22 cellular contexts compared by ENCODE assay signal in genomic region chr6:166596741-166597507, GRCh38. TPM values are rescaled to one million over a fixed set of nuclear protein-coding genes. Genes with fewer than 3 reads are reported as not detected.
DNase-seq lines count a peak whose midpoint lies in the region; ATAC-seq, FAIRE-seq and TF ChIP-seq lines count a peak whose summit lies in the region.
"Had no signal": no experiment of that assay in that cellular context is flagged by ENCODE, and none has a peak within 500 bp of the region (broad histone marks: within the 10 kb centered on the region; RNA-seq: fewer than 3 reads in every experiment).

No MANE protein-coding gene starts in this region.

- H2AFZ ChIP-seq in ACC112 (ENCODE audit: low read length, unreplicated experiment), result no peak overlapping the region
- no peak overlapping the region for H2AFZ ChIP-seq in endothelial cell of umbilical vein (ENCODE audit: low read depth, low read length)

- no peak overlapping the region for H3K27ac Mint-ChIP-seq in activated T-helper 17 cell treated with anti-CD3 and anti-CD28 coated beads, Interleukin-2, amount 50 U/mL, for 72 hours
- H3K27ac Mint-ChIP-seq in naive thymus-derived CD4-positive, alpha-beta T cell, result no peak overlapping the region
- H3K27ac Mint-ChIP-seq: natural killer cell had no signal

- peaks cover 3% of the 10 kb centered on the region; the same call in 1 of the 2 replicates for H3K36me3 ChIP-seq in ACC112 (ENCODE audit: insufficient read depth, low read length)
- H3K36me3 ChIP-seq in endothelial cell of umbilical vein (ENCODE audit: control insufficient read depth in 2 of 2, extremely low read depth in 1 of 2, insufficient read depth in 2 of 2, low read length in 2 of 2), result no peaks in the 10 kb centered on the region
- no peaks in the 10 kb centered on the region for H3K36me3 ChIP-seq in gastrocnemius medialis
- H3K36me3 ChIP-seq in naive thymus-derived CD4-positive, alpha-beta T cell (ENCODE audit: control insufficient read depth in 2 of 3, insufficient read depth in 3 of 3, low read length in 3 of 3), result no peaks in the 10 kb centered on the region

- no peaks in the 10 kb centered on the region for H4K20me1 ChIP-seq in endothelial cell of umbilical vein (replicated peaks; ENCODE audit: control insufficient read depth, extremely low read depth, insufficient read depth, low read length)

- CTCF ChIA-PET in endothelial cell of umbilical vein (lab: Charles Lee), result interaction anchor here (2.2 kb wide), 1 partner anchor 31 kb away, joined by 6 read pairs; the partner anchor contains the start of gene RPS6KA2
- CTCF ChIA-PET in naive thymus-derived CD4-positive, alpha-beta T cell (lab: Charles Lee), result interaction anchor here (1.5 kb wide), 1 partner anchor 8 kb away, joined by 3 read pairs; no protein-coding TSS in a partner anchor

- H3K79me2 ChIP-seq in ACC112 (ENCODE audit: control insufficient read depth, insufficient read depth, low read length, unreplicated experiment), result peaks cover 75% of the 10 kb centered on the region
- peaks cover 16% of the 10 kb centered on the region for H3K79me2 ChIP-seq in endothelial cell of umbilical vein (ENCODE audit: control insufficient read depth, insufficient read depth, low read length)

- POLR2A ChIA-PET in endothelial cell of umbilical vein (lab: Charles Lee), result no interaction called here
- POLR2A ChIA-PET in naive thymus-derived CD4-positive, alpha-beta T cell (lab: Charles Lee), result no interaction called here

- dilution Hi-C loops in endothelial cell of umbilical vein (cut with MboI; ENCODE audit: extremely low pct_ligation_motif_present, low sequenced_read_pairs), result no loop called here

- no peak overlapping the region for H3K9ac ChIP-seq in endothelial cell of umbilical vein (replicated peaks; ENCODE audit: extremely low read depth, insufficient read depth, low read length)

- no peak for ATAC-seq in gastrocnemius medialis
- ATAC-seq in activated T-helper 17 cell treated with anti-CD3 and anti-CD28 coated beads, Interleukin-2, amount 50 U/mL, for 72 hours (replicated peaks), result no peak
- ATAC-seq in HG02885 (IDR thresholded peaks at IDR 0.05; ENCODE audit: poor library complexity, unreplicated experiment), result no peak
- ATAC-seq in naive thymus-derived CD4-positive, alpha-beta T cell, result no peak
- ATAC-seq: foreskin keratinocyte, natural killer cell had no signal

- H3K36me3 Mint-ChIP-seq in activated T-helper 17 cell treated with anti-CD3 and anti-CD28 coated beads, Interleukin-2, amount 50 U/mL, for 72 hours (ENCODE audit: low read depth), result no peaks in the 10 kb centered on the region
- peaks cover 0 to 40% (median 6%) of the 10 kb centered on the region in 5 donors for H3K36me3 Mint-ChIP-seq in naive thymus-derived CD4-positive, alpha-beta T cell
- H3K36me3 Mint-ChIP-seq: natural killer cell had no signal

- H3K9me3 ChIP-seq in endothelial cell of umbilical vein (replicated peaks; ENCODE audit: control insufficient read depth, insufficient read depth, low read length), result no peaks in the 10 kb centered on the region
- H3K9me3 ChIP-seq in gastrocnemius medialis, result no peaks in the 10 kb centered on the region
- H3K9me3 ChIP-seq in naive thymus-derived CD4-positive, alpha-beta T cell (ENCODE audit: control insufficient read depth in 2 of 3, low read length in 3 of 3), result no peaks in the 10 kb centered on the region

- H3K9me1 ChIP-seq in endothelial cell of umbilical vein (replicated peaks; ENCODE audit: control insufficient read depth, extremely low read depth, insufficient read depth, low read length), result no peaks in the 10 kb centered on the region

- no TSS peak for BruUV-seq in endothelial cell of umbilical vein (replicated peaks; lab: Mats Ljungman, UMichigan)

- no peaks in the 10 kb centered on the region for H3K9me3 Mint-ChIP-seq in activated T-helper 17 cell treated with anti-CD3 and anti-CD28 coated beads, Interleukin-2, amount 50 U/mL, for 72 hours
- no peaks in the 10 kb centered on the region for H3K9me3 Mint-ChIP-seq in naive thymus-derived CD4-positive, alpha-beta T cell
- H3K9me3 Mint-ChIP-seq: natural killer cell had no signal

- intact Hi-C loops in endothelial cell of umbilical vein (cut with micrococcal nuclease) (loop anchor here (1.0 kb wide), 1 partner anchor 8 kb away; no protein-coding TSS in a partner anchor), gastrocnemius medialis (cut with DNase I; ENCODE audit: low total_unique reads) (loop anchor here (1.0 kb wide), 1 partner anchor 8 kb away; no protein-coding TSS in a partner anchor)
- intact Hi-C loops in naive thymus-derived CD4-positive, alpha-beta T cell (cut with micrococcal nuclease), result no loop called here

- TF ChIP-seq POLR2A in endothelial cell of umbilical vein (IDR thresholded peaks at IDR 0.05; ENCODE audit: low read depth, low read length) (no peak), gastrocnemius medialis (IDR thresholded peaks at IDR 0.05) (no peak)

- in situ Hi-C loops in gastrocnemius medialis (cut with MboI; ENCODE audit: low sequenced_read_pairs in 4 of 4), result no loop called here

- no peak overlapping the region for H3K4me2 ChIP-seq in endothelial cell of umbilical vein (ENCODE audit: insufficient read depth, low read length)

- no peaks in the 10 kb centered on the region for H3K27me3 ChIP-seq in ACC112 (ENCODE audit: insufficient read depth, low read length)
- no peaks in the 10 kb centered on the region for H3K27me3 ChIP-seq in endothelial cell of umbilical vein (ENCODE audit: control insufficient read depth in 2 of 2, insufficient read depth in 2 of 2, low read length in 2 of 2)
- no peaks in the 10 kb centered on the region for H3K27me3 ChIP-seq in gastrocnemius medialis
- H3K27me3 ChIP-seq in naive thymus-derived CD4-positive, alpha-beta T cell (ENCODE audit: control insufficient read depth in 2 of 2, insufficient read depth in 2 of 2, low read length in 2 of 2), result no peaks in the 10 kb centered on the region
- H3K27me3 ChIP-seq: foreskin keratinocyte had no signal

- FAIRE-seq in endothelial cell of umbilical vein (lab: Jason Lieb, UNC), result no peak
- FAIRE-seq: D721Med, GM19239 had no signal

- no peaks in the 10 kb centered on the region for H3K27me3 Mint-ChIP-seq in activated T-helper 17 cell treated with anti-CD3 and anti-CD28 coated beads, Interleukin-2, amount 50 U/mL, for 72 hours
- H3K27me3 Mint-ChIP-seq in naive thymus-derived CD4-positive, alpha-beta T cell, result no peaks in the 10 kb centered on the region

- H3K4me1 ChIP-seq in ACC112 (ENCODE audit: control insufficient read depth, insufficient read depth, low read length, unreplicated experiment) (peaks cover 85% of the 10 kb centered on the region), endothelial cell of umbilical vein (ENCODE audit: control insufficient read depth, extremely low read depth, insufficient read depth, low read length) (peaks cover 42% of the 10 kb centered on the region), gastrocnemius medialis (peaks cover 11 to 38% of the 10 kb centered on the region in 2 donors)
- H3K4me1 ChIP-seq in naive thymus-derived CD4-positive, alpha-beta T cell (ENCODE audit: control insufficient read depth in 2 of 2, insufficient read depth in 2 of 2, low read length in 2 of 2), result no peaks in the 10 kb centered on the region

- no peak overlapping the region for H3K4me3 Mint-ChIP-seq in activated T-helper 17 cell treated with anti-CD3 and anti-CD28 coated beads, Interleukin-2, amount 50 U/mL, for 72 hours
- no peak overlapping the region for H3K4me3 Mint-ChIP-seq in naive thymus-derived CD4-positive, alpha-beta T cell
- H3K4me3 Mint-ChIP-seq: natural killer cell had no signal

- no peak for TF ChIP-seq CTCF in endothelial cell of umbilical vein (IDR thresholded peaks at IDR 0.05; ENCODE audit: extremely low read depth in 1 of 2, insufficient read depth in 1 of 2, low read depth in 1 of 2, low read length in 2 of 2)
- TF ChIP-seq CTCF in gastrocnemius medialis (IDR thresholded peaks at IDR 0.05 in 4 of 5, conservative IDR thresholded peaks at IDR 0.05 in 1 of 5), result no peak

- peaks cover 4% of the 10 kb centered on the region for H3K4me1 Mint-ChIP-seq in activated T-helper 17 cell treated with anti-CD3 and anti-CD28 coated beads, Interleukin-2, amount 50 U/mL, for 72 hours
- peaks cover 0 to 5% (median 0%) of the 10 kb centered on the region in 7 donors for H3K4me1 Mint-ChIP-seq in naive thymus-derived CD4-positive, alpha-beta T cell

- no peak overlapping the region for H3K4me3 ChIP-seq in ACC112 (ENCODE audit: low read depth, low read length)
- no peak overlapping the region for H3K4me3 ChIP-seq in endothelial cell of umbilical vein (replicated peaks in 1 of 3; ENCODE audit: insufficient read depth in 1 of 3, low read depth in 1 of 3, low read length in 3 of 3)
- no peak overlapping the region for H3K4me3 ChIP-seq in gastrocnemius medialis
- no peak overlapping the region for H3K4me3 ChIP-seq in naive thymus-derived CD4-positive, alpha-beta T cell (ENCODE audit: low read length)

- H3K27ac ChIP-seq in ACC112 (ENCODE audit: low read depth, low read length), result peak overlapping the region; percentile 99
- H3K27ac ChIP-seq in endothelial cell of umbilical vein (ENCODE audit: insufficient read depth, low read depth, low read length), result peak overlapping the region; percentile 98
- H3K27ac ChIP-seq in gastrocnemius medialis, result peak overlapping the region; percentile 29 to 74 (median 61)
- H3K27ac ChIP-seq in naive thymus-derived CD4-positive, alpha-beta T cell (ENCODE audit: low read depth, low read length), result no peak overlapping the region
- H3K27ac ChIP-seq: C4-2B, foreskin keratinocyte had no signal

- DNase-seq in LHCN-M2 (ENCODE audit: low read depth), result peak; percentile 22
- DNase-seq in endothelial cell of umbilical vein (ENCODE audit: low read depth, low spot score), result no peak
- DNase-seq in gastrocnemius medialis, result no peak
- no peak for DNase-seq in hypothalamus (lab: John Stamatoyannopoulos, UW)
- no peak for DNase-seq in naive thymus-derived CD4-positive, alpha-beta T cell
- DNase-seq: ACHN; activated CD4-positive, alpha-beta T cell treated with anti-CD3 and anti-CD28 coated beads for 48 hours; activated naive CD4-positive, alpha-beta T cell; foreskin keratinocyte; H7; mesendoderm; natural killer cell; NCI-H1092; NCI-H2107; NCI-H524 treated with DMSO at 0.1 percent for 48 hours; stimulated activated CD4-positive, alpha-beta T cell treated with anti-CD3 and anti-CD28 coated beads, Interleukin-2, amount 100 ng/mL, for 48 hours had no signal

RNA-seq across cellular contexts. Expression of gene RAMACL, which starts 10.4 kb away (rescaled TPM):
- total RNA-seq in LHCN-M2 (2014; rRNA removed) (0.06 TPM in 1 of 2 replicates, not detected in the other), endothelial cell of umbilical vein (4.0 and 5.3 TPM in 2 replicates), gastrocnemius medialis (1 to 10 TPM in 1 of 4 donors, under 1 TPM in 3; 0.18 to 5.6 (median 0.58) TPM)
- polyA plus RNA-seq in LHCN-M2 (2012), result 0.17 TPM
- 0.17 and 0.25 TPM in 2 replicates for polyA plus RNA-seq in endothelial cell of umbilical vein
- polyA plus RNA-seq in endothelial cell of umbilical vein (2011; cell fraction: cytosol; rRNA removed), result 0.14 and 0.17 TPM in 2 replicates
- polyA plus RNA-seq in endothelial cell of umbilical vein (2011; cell fraction: nucleus; rRNA removed), result 3.7 and 4.7 TPM in 2 replicates
- 0.40 and 0.90 TPM in 2 replicates for polyA plus RNA-seq in endothelial cell of umbilical vein (2012)
- 9.8 and 10.3 TPM in 2 replicates for polyA minus RNA-seq in endothelial cell of umbilical vein
- polyA minus RNA-seq in endothelial cell of umbilical vein (2011; cell fraction: cytosol; rRNA and poly(A)+ RNA removed), result 1.8 TPM
- 22.9 and 26.7 TPM in 2 replicates for polyA minus RNA-seq in endothelial cell of umbilical vein (2011; cell fraction: nucleus; rRNA and poly(A)+ RNA removed)
- under 1 TPM; 0.28 to 0.32 TPM for total RNA-seq in activated T-helper 17 cell treated with anti-CD3 and anti-CD28 coated beads, Interleukin-2, amount 50 U/mL, for 72 hours
- 1 to 10 TPM in 1 of 5 experiments, under 1 TPM in 4; 0.43 to 1.2 (median 0.78) TPM for total RNA-seq in naive thymus-derived CD4-positive, alpha-beta T cell
- polyA plus RNA-seq in naive thymus-derived CD4-positive, alpha-beta T cell, result not detected
- total RNA-seq: H7 had no signal

RNA-seq across cellular contexts. Expression of gene RPS6KA2, which starts 30.1 kb away (rescaled TPM):
- 32.4 and 43.7 TPM in 2 replicates for total RNA-seq in LHCN-M2 (2014; rRNA removed)
- polyA plus RNA-seq in LHCN-M2 (2012), result 23.1 TPM
- 72.6 and 75.8 TPM in 2 replicates for total RNA-seq in endothelial cell of umbilical vein
- polyA plus RNA-seq in endothelial cell of umbilical vein, result 50.8 and 54.5 TPM in 2 replicates
- polyA plus RNA-seq in endothelial cell of umbilical vein (2011; cell fraction: cytosol; rRNA removed), result 55.6 and 63.8 TPM in 2 replicates
- polyA plus RNA-seq in endothelial cell of umbilical vein (2011; cell fraction: nucleus; rRNA removed), result 54.4 and 62.9 TPM in 2 replicates
- polyA plus RNA-seq in endothelial cell of umbilical vein (2012), result 45.5 and 51.6 TPM in 2 replicates
- polyA minus RNA-seq in endothelial cell of umbilical vein, result 156 and 158 TPM in 2 replicates
- not detected for polyA minus RNA-seq in endothelial cell of umbilical vein (2011; cell fraction: cytosol; rRNA and poly(A)+ RNA removed)
- polyA minus RNA-seq in endothelial cell of umbilical vein (2011; cell fraction: nucleus; rRNA and poly(A)+ RNA removed), result 79.6 and 96.9 TPM in 2 replicates
- 10 to 100 TPM; 18.7 to 35.7 (median 27.4) TPM for total RNA-seq in gastrocnemius medialis
- 1 to 10 TPM; 1.3 to 1.5 TPM for total RNA-seq in activated T-helper 17 cell treated with anti-CD3 and anti-CD28 coated beads, Interleukin-2, amount 50 U/mL, for 72 hours
- 10 to 100 TPM in 2 of 5 experiments, 1 to 10 TPM in 3; 4.5 to 17.1 (median 6.6) TPM for total RNA-seq in naive thymus-derived CD4-positive, alpha-beta T cell
- polyA plus RNA-seq in naive thymus-derived CD4-positive, alpha-beta T cell, result 1 to 10 TPM; 5.0 to 7.1 TPM

Comparison
In these comparisons a context has a peak if more than half of its experiments do, and no peak if none do; other contexts are left out.
1. intact Hi-C loops: an anchor here in endothelial cell of umbilical vein (1.0 kb wide) and gastrocnemius medialis (1.0 kb wide); none called in naive thymus-derived CD4-positive, alpha-beta T cell.